In genomic region chr2:47076586-47077441, GRCh38 we compare ENCODE assay signal across 10 cellular contexts.
DNase-seq lines count a peak whose midpoint lies in the region; ATAC-seq, FAIRE-seq and TF ChIP-seq lines count a peak whose summit lies in the region.
"Had no signal": no experiment of that assay in that cellular context is flagged by ENCODE, and none has a peak within 500 bp of the region (broad histone marks: within the 10 kb centered on the region; RNA-seq: fewer than 3 reads in every experiment).

No MANE protein-coding gene starts in this region.

- H3K27ac Mint-ChIP-seq in naive B cell: peak overlapping the region; percentile 59 to 97 (median 85)

- dilution Hi-C loops in IMR-90 (cut with HindIII; ENCODE audit: low sequenced_read_pairs, unreplicated experiment): no loop called here

- H2BK15ac ChIP-seq in IMR-90 (ENCODE audit: low read depth, low read length): peak overlapping the region; percentile 97; the same call in 2 of the 3 replicates
- peak overlapping the region; percentile 40 for H2BK15ac ChIP-seq in H1 (ENCODE audit: low read length)

- H3K4me1 ChIP-seq in IMR-90 (ENCODE audit: control insufficient read depth, insufficient read depth, low read length) (peaks cover 35% of the 10 kb centered on the region), H1 (replicated peaks in 1 of 4; ENCODE audit: control insufficient read depth in 3 of 4, insufficient read depth in 4 of 4, low read length in 3 of 4) (peaks cover 0 to 33% (median 18%) of the 10 kb centered on the region in 4 experiments; a peak in 6 of 7 replicates)

- FAIRE-seq in H1 (lab: Jason Lieb, UNC): no peak

- H3K4me3 ChIP-seq in IMR-90 (ENCODE audit: insufficient read depth, low read depth, low read length) (no peak overlapping the region), H1 (ENCODE audit: extremely low read depth in 1 of 4, insufficient read depth in 2 of 4, low read depth in 3 of 4, low read length in 4 of 4) (no peak overlapping the region)

- H2BK20ac ChIP-seq in IMR-90 (ENCODE audit: low read depth, low read length) (peak overlapping the region; percentile 100), H1 (ENCODE audit: low read length) (peak overlapping the region; percentile 66; the same call in 1 of the 2 replicates)

- TF ChIP-seq POLR2A in IMR-90 (IDR thresholded peaks at IDR 0.05; ENCODE audit: low read depth, low read length): peak; percentile 16
- no peak for TF ChIP-seq POLR2A in H1 (IDR thresholded peaks at IDR 0.05; ENCODE audit: control extremely low read depth in 1 of 2, low read depth in 2 of 2, low read length in 2 of 2)

- H3K4me3 Mint-ChIP-seq in naive B cell: peak overlapping the region in 2 of 8 donors; percentile 58 to 74
- H3K4me3 Mint-ChIP-seq: T-cell had no signal

- H3K9ac ChIP-seq in IMR-90 (ENCODE audit: low read depth, low read length) (peak overlapping the region; percentile 42), H1 (replicated peaks in 1 of 4; ENCODE audit: extremely low read depth in 1 of 4, low read depth in 3 of 4, low read length in 3 of 4) (no peak overlapping the region)

- H3K79me1 ChIP-seq in IMR-90 (ENCODE audit: low read depth in 1 of 2, low read length in 2 of 2) (peaks cover 0 to 60% of the 10 kb centered on the region in 2 experiments; a peak in 3 of 4 replicates), H1 (ENCODE audit: low read depth, low read length) (no peaks in the 10 kb centered on the region)

- intact Hi-C loops in IMR-90 (cut with micrococcal nuclease): no loop called here

- H3K14ac ChIP-seq in IMR-90 (replicated peaks; ENCODE audit: low read depth, low read length) (peak overlapping the region; percentile 99), H1 (ENCODE audit: insufficient read length) (no peak overlapping the region)

- no peaks in the 10 kb centered on the region for H3K36me3 Mint-ChIP-seq in naive B cell

- H3K23ac ChIP-seq in IMR-90 (ENCODE audit: low read depth, low read length) (peak overlapping the region; percentile 99), H1 (ENCODE audit: insufficient read length) (no peak overlapping the region)

- in situ Hi-C loops in IMR-90 (cut with MboI; ENCODE audit: low sequenced_read_pairs): no loop called here

- H4K91ac ChIP-seq in IMR-90 (ENCODE audit: insufficient read depth, low read depth, low read length) (peak overlapping the region; percentile 100), H1 (replicated peaks; ENCODE audit: insufficient read length, low read length) (peak overlapping the region; percentile 44)

- peak overlapping the region; percentile 35; the same call in 1 of the 2 replicates for H2BK12ac ChIP-seq in H1 (ENCODE audit: low read depth, low read length)

- H3K9me1 ChIP-seq in IMR-90 (ENCODE audit: insufficient read depth, low read length): peaks cover 49% of the 10 kb centered on the region

- no peaks in the 10 kb centered on the region for H3K9me3 ChIP-seq in IMR-90 (ENCODE audit: control insufficient read depth, insufficient read depth, low read length)
- no peaks in the 10 kb centered on the region for H3K9me3 ChIP-seq in H1 (ENCODE audit: insufficient read depth in 2 of 2, low read depth in 1 of 2, low read length in 1 of 2)
- H3K9me3 ChIP-seq: neutrophil had no signal

- H3K4me2 ChIP-seq in IMR-90 (ENCODE audit: low read depth, low read length): no peak overlapping the region
- H3K4me2 ChIP-seq in H1 (ENCODE audit: insufficient read depth in 1 of 2, low read depth in 2 of 2, low read length in 2 of 2): peak overlapping the region in 1 of 2 experiments; percentile 12; a peak in 2 of 4 replicates

- 0% methylated on average over 5 of the region's 12 CpGs; no CpG with 5 or more reads in 1 of the 2 experiments for WGBS in IMR-90 (ENCODE audit: extremely low coverage in 2 of 2, insufficient read length in 1 of 2), 2 experiments
- 64% methylated on average over 12 of the region's 12 CpGs; no CpG with 5 or more reads in 1 of the 2 experiments for WGBS in H1 (ENCODE audit: extremely low coverage in 1 of 2, insufficient coverage in 1 of 2, insufficient read length in 1 of 2, insufficient replicate concordance in 2 of 2, low coverage in 1 of 2, low lambda C conversion rate in 2 of 2, missing lambda C conversion rate in 1 of 2), 2 experiments

- peak overlapping the region; percentile 95 for H2AK9ac ChIP-seq in IMR-90 (replicated peaks; ENCODE audit: low read depth, low read length, poor library complexity)

- BruUV-seq in IMR-90 (replicated peaks; lab: Mats Ljungman, UMichigan): no TSS peak

- peaks cover 50 to 62% (median 61%) of the 10 kb centered on the region in 3 donors for H3K4me1 Mint-ChIP-seq in naive B cell

- H2BK120ac ChIP-seq in IMR-90 (ENCODE audit: low read depth, low read length): peak overlapping the region; percentile 100
- no peak overlapping the region for H2BK120ac ChIP-seq in H1 (replicated peaks; ENCODE audit: low read depth, low read length)

- TF ChIP-seq CTCF in IMR-90 (conservative IDR thresholded peaks at IDR 0.05; ENCODE audit: low read depth, low read length): no peak
- TF ChIP-seq CTCF in H1 (IDR thresholded peaks at IDR 0.05; ENCODE audit: control extremely low read depth in 1 of 3, insufficient read depth in 1 of 3, low read depth in 1 of 3, low read length in 3 of 3): no peak

- peak; percentile 84 for ATAC-seq in IMR-90 (ENCODE audit: low read depth)
- ATAC-seq in naive B cell (ENCODE audit: low read depth in 2 of 2): no peak
- ATAC-seq in GM21360 (IDR thresholded peaks at IDR 0.05; ENCODE audit: unreplicated experiment): no peak
- ATAC-seq in GM21786 (IDR thresholded peaks at IDR 0.05; ENCODE audit: unreplicated experiment): no peak
- ATAC-seq: T-cell had no signal

- no peaks in the 10 kb centered on the region for H3K9me3 Mint-ChIP-seq in naive B cell
- H3K9me3 Mint-ChIP-seq: T-cell had no signal

- peak overlapping the region; percentile 98 for H2BK5ac ChIP-seq in IMR-90 (ENCODE audit: low read depth, low read length, poor library complexity, severe bottlenecking)
- H2BK5ac ChIP-seq in H1 (ENCODE audit: low read depth, low read length): peak overlapping the region; percentile 66

- H3K36me3 ChIP-seq in IMR-90 (ENCODE audit: control insufficient read depth, insufficient read depth, low read length) (peaks cover 4% of the 10 kb centered on the region; the same call in 1 of the 2 replicates), H1 (ENCODE audit: control insufficient read depth in 2 of 4, insufficient read depth in 4 of 4, low read length in 3 of 4) (no peaks in the 10 kb centered on the region)

- H4K20me1 ChIP-seq in IMR-90 (ENCODE audit: insufficient read depth, low read length) (no peaks in the 10 kb centered on the region), H1 (replicated peaks in 1 of 2; ENCODE audit: control insufficient read depth in 1 of 2, insufficient read depth in 2 of 2, low read length in 2 of 2) (no peaks in the 10 kb centered on the region)

- H4K8ac ChIP-seq in IMR-90 (ENCODE audit: low read depth in 2 of 2, low read length in 2 of 2): peak overlapping the region; percentile 92 to 97
- H4K8ac ChIP-seq in H1 (ENCODE audit: extremely low read depth, insufficient read depth, low read length): peak overlapping the region; percentile 37

- H3K27ac ChIP-seq in IMR-90 (ENCODE audit: insufficient read depth, low read length) (peak overlapping the region; percentile 95), H1 (ENCODE audit: low read depth, low read length) (no peak overlapping the region)
- H3K27ac ChIP-seq: neutrophil had no signal

- DNase-seq in AG08395 (ENCODE audit: low spot score) (peak; percentile 97), IMR-90 (peak; percentile 97), H1 (ENCODE audit: low read depth in 1 of 2, low spot score in 2 of 2) (peak in 1 of 2 experiments; percentile 44), naive B cell (no peak), NCI-H1436 treated with DMSO at 0.1 percent for 48 hours (lab: John Stamatoyannopoulos, UW) (no peak), Kasumi-1 (lab: John Stamatoyannopoulos, UW) (no peak)
- DNase-seq: T-cell had no signal

- TF ChIP-seq RAD21 in IMR-90 (IDR thresholded peaks at IDR 0.05; ENCODE audit: low read length) (peak; percentile 38), H1 (IDR thresholded peaks at IDR 0.05 in 1 of 2, conservative IDR thresholded peaks at IDR 0.05 in 1 of 2; ENCODE audit: low read depth in 2 of 2, low read length in 2 of 2) (no peak)

- H4K5ac ChIP-seq in IMR-90 (ENCODE audit: low read depth, low read length) (peak overlapping the region; percentile 85), H1 (ENCODE audit: insufficient read length, low read depth, low read length) (no peak overlapping the region)

- H2AFZ ChIP-seq in IMR-90 (replicated peaks; ENCODE audit: low read length, poor library complexity): peak overlapping the region; percentile 29
- no peak overlapping the region for H2AFZ ChIP-seq in H1 (ENCODE audit: low read length)

- peak overlapping the region; percentile 91 for H3K18ac ChIP-seq in IMR-90 (ENCODE audit: low read depth, low read length)
- H3K18ac ChIP-seq in H1 (ENCODE audit: extremely low read depth, low read length): peak overlapping the region; percentile 42

- no peaks in the 10 kb centered on the region for H3K79me2 ChIP-seq in H1 (ENCODE audit: control insufficient read depth in 1 of 2, insufficient read depth in 2 of 2, low read length in 2 of 2)

- CTCF ChIA-PET in IMR-90 (lab: Yijun Ruan, JAX): interaction anchor here (0.7 to 1.2 kb wide), 2 partner anchors 12 to 247 kb away, joined by 3 read pairs; no protein-coding TSS in a partner anchor
- CTCF ChIA-PET in H1 (lab: Charles Lee; ENCODE audit: partially characterized antibody): interaction anchor here (0.6 to 2.4 kb wide), 7 partner anchors 26 to 247 kb away, joined by 3 to 9 read pairs (median 3); no protein-coding TSS in a partner anchor

- no peaks in the 10 kb centered on the region for H3K27me3 Mint-ChIP-seq in naive B cell
- H3K27me3 Mint-ChIP-seq: T-cell had no signal

- H3K4ac ChIP-seq in IMR-90 (ENCODE audit: low read depth, low read length) (peak overlapping the region; percentile 100), H1 (replicated peaks; ENCODE audit: insufficient read length, low read depth, low read length) (no peak overlapping the region)

- peak overlapping the region; percentile 100 for H2AK5ac ChIP-seq in IMR-90 (ENCODE audit: low read depth, low read length)
- no peak overlapping the region; the same call in 1 of the 2 replicates for H2AK5ac ChIP-seq in H1 (ENCODE audit: low read depth, low read length)

- peak overlapping the region; percentile 94 for H3K56ac ChIP-seq in IMR-90 (ENCODE audit: extremely low read depth, insufficient read depth, low read length)
- no peak overlapping the region for H3K56ac ChIP-seq in H1 (replicated peaks; ENCODE audit: insufficient read length, low read depth, low read length)

- no peak for TF ChIP-seq EP300 in H1 (IDR thresholded peaks at IDR 0.05; ENCODE audit: borderline replicate concordance in 1 of 2, low read depth in 2 of 2, low read length in 2 of 2)

- H3K23me2 ChIP-seq in H1 (ENCODE audit: low read depth, low read length): no peaks in the 10 kb centered on the region

- POLR2A ChIA-PET in IMR-90 (lab: Charles Lee; ENCODE audit: unreplicated experiment) (interaction anchor here (1.0 to 3.2 kb wide), 2 partner anchors 11 to 33 kb away, joined by 3 to 9 read pairs; no protein-coding TSS in a partner anchor), H1 (lab: Charles Lee; ENCODE audit: partially characterized antibody) (interaction anchor here (1.3 kb wide), 1 partner anchor 13 kb away, joined by 3 read pairs; no protein-coding TSS in a partner anchor)

- H3K27me3 ChIP-seq in IMR-90 (ENCODE audit: control insufficient read depth, insufficient read depth, low read length): no peaks in the 10 kb centered on the region
- no peaks in the 10 kb centered on the region for H3K27me3 ChIP-seq in H1 (replicated peaks in 1 of 4; ENCODE audit: control insufficient read depth in 3 of 4, extremely low read depth in 1 of 4, insufficient read depth in 3 of 4, low read length in 3 of 4)

Comparison
In these comparisons a context has a peak if more than half of its experiments do, and no peak if none do; other contexts are left out.
1. DNase-seq: peak in AG08395 (single experiment) and IMR-90 (single experiment); none in naive B cell (single experiment), NCI-H1436 treated with DMSO at 0.1 percent for 48 hours (single experiment) and Kasumi-1 (0 of 2).